In genomic region chr12:127393896-127394295, GRCh38 we compare ENCODE assay signal across 17 cellular contexts.
A peak's percentile ranks its signal among the peaks of the same experiment; 100 is the strongest.
DNase-seq lines count a peak whose midpoint lies in the region; ATAC-seq, FAIRE-seq and TF ChIP-seq lines count a peak whose summit lies in the region.
"Had no signal": no experiment of that assay in that cellular context is flagged by ENCODE, and none has a peak within 500 bp of the region (broad histone marks: within the 10 kb centered on the region; RNA-seq: fewer than 3 reads in every experiment).

No MANE protein-coding gene starts in this region.

- H3K27me3 ChIP-seq in brain microvascular endothelial cell (replicated peaks) = no peaks in the 10 kb centered on the region
- no peaks in the 10 kb centered on the region for H3K27me3 ChIP-seq in keratinocyte (ENCODE audit: control insufficient read depth, extremely low read depth, insufficient read depth, low read length)

- dilution Hi-C loops in keratinocyte (cut with MboI; ENCODE audit: extremely low pct_ligation_motif_present, low sequenced_read_pairs) = no loop called here

- H3K4me1 Mint-ChIP-seq in activated naive CD8-positive, alpha-beta T cell treated with anti-CD3 and anti-CD28 coated beads for 36 hours = no peaks in the 10 kb centered on the region
- H3K4me1 Mint-ChIP-seq: T-cell had no signal

- H3K36me3 ChIP-seq in brain microvascular endothelial cell (replicated peaks) = no peaks in the 10 kb centered on the region
- H3K36me3 ChIP-seq in keratinocyte (ENCODE audit: control insufficient read depth in 2 of 2, extremely low read depth in 1 of 2, insufficient read depth in 2 of 2, low read length in 2 of 2) = no peaks in the 10 kb centered on the region

- H3K9me3 Mint-ChIP-seq in activated naive CD8-positive, alpha-beta T cell treated with anti-CD3 and anti-CD28 coated beads for 36 hours = no peaks in the 10 kb centered on the region
- H3K9me3 Mint-ChIP-seq: T-cell had no signal

- H3K9me1 ChIP-seq in keratinocyte (ENCODE audit: control insufficient read depth, extremely low read depth, insufficient read depth, low read length) = no peaks in the 10 kb centered on the region

- H3K4me2 ChIP-seq in keratinocyte (ENCODE audit: control insufficient read depth, extremely low read depth, insufficient read depth, low read depth, low read length) = no peak overlapping the region
- H3K4me2 ChIP-seq: PC-9 had no signal

- H3K27me3 Mint-ChIP-seq in activated naive CD8-positive, alpha-beta T cell treated with anti-CD3 and anti-CD28 coated beads for 36 hours = peaks cover 3% of the 10 kb centered on the region

- no peak overlapping the region for H3K4me3 Mint-ChIP-seq in activated naive CD8-positive, alpha-beta T cell treated with anti-CD3 and anti-CD28 coated beads for 36 hours
- H3K4me3 Mint-ChIP-seq: activated naive CD8-positive, alpha-beta T cell; T-cell had no signal

- H3K9ac ChIP-seq in keratinocyte (ENCODE audit: control insufficient read depth, extremely low read depth, insufficient read depth, low read length) = no peak overlapping the region

- H3K36me3 Mint-ChIP-seq in activated naive CD8-positive, alpha-beta T cell treated with anti-CD3 and anti-CD28 coated beads for 36 hours = no peaks in the 10 kb centered on the region
- H3K36me3 Mint-ChIP-seq: activated naive CD8-positive, alpha-beta T cell; T-cell had no signal

- in situ Hi-C loops in brain microvascular endothelial cell (cut with HindIII; ENCODE audit: low pct_ligation_motif_present, low sequenced_read_pairs) = no loop called here

- H3K4me3 ChIP-seq in brain microvascular endothelial cell (ENCODE audit: low read depth, low read length) (no peak overlapping the region), keratinocyte (ENCODE audit: control insufficient read depth in 2 of 3, extremely low read depth in 1 of 3, insufficient read depth in 2 of 3, low read depth in 1 of 3, low read length in 3 of 3) (no peak overlapping the region)
- H3K4me3 ChIP-seq: PC-9 had no signal

- no peak overlapping the region for H2AFZ ChIP-seq in keratinocyte (ENCODE audit: control insufficient read depth, low read length)
- H2AFZ ChIP-seq: PC-9 had no signal

- no peaks in the 10 kb centered on the region for H3K9me3 ChIP-seq in keratinocyte (ENCODE audit: control insufficient read depth, low read depth, low read length)

- TF ChIP-seq CTCF in brain microvascular endothelial cell (IDR thresholded peaks at IDR 0.05; ENCODE audit: low read depth, low read length, missing control alignments) (no peak), keratinocyte (optimal IDR thresholded peaks at IDR 0.05 in 1 of 3, IDR thresholded peaks at IDR 0.05 in 1 of 3, conservative IDR thresholded peaks at IDR 0.05 in 1 of 3; ENCODE audit: extremely low read depth in 1 of 3, insufficient read depth in 2 of 3, low read length in 3 of 3) (no peak)

- ATAC-seq in HG02840 (IDR thresholded peaks at IDR 0.05; ENCODE audit: low FRiP score, unreplicated experiment) = no peak
- ATAC-seq: T-cell had no signal

- peaks cover 33% of the 10 kb centered on the region for H3K4me1 ChIP-seq in keratinocyte (ENCODE audit: control insufficient read depth, extremely low read depth, insufficient read depth, low read length)

- peak overlapping the region; percentile 22 for H3K27ac ChIP-seq in brain microvascular endothelial cell
- peak overlapping the region; percentile 40 for H3K27ac ChIP-seq in keratinocyte (ENCODE audit: control insufficient read depth, insufficient read depth, low read length)
- H3K27ac ChIP-seq: PC-9 had no signal

- H3K79me2 ChIP-seq in keratinocyte (ENCODE audit: control insufficient read depth, insufficient read depth, low read length) = no peaks in the 10 kb centered on the region

- no peaks in the 10 kb centered on the region for H4K20me1 ChIP-seq in keratinocyte (ENCODE audit: control insufficient read depth, extremely low read depth, insufficient read depth, low read length)

- peak; percentile 64 for FAIRE-seq in keratinocyte (lab: Jason Lieb, UNC)
- FAIRE-seq: GM12892, islet of Langerhans had no signal

- DNase-seq in AG08395 (ENCODE audit: low spot score) = peak; percentile 86
- DNase-seq in HPDE6-E6E7 (ENCODE audit: extremely low spot score) = peak; percentile 47
- DNase-seq in brain microvascular endothelial cell = peak; percentile 90
- DNase-seq in keratinocyte (ENCODE audit: low read depth, low spot score) = no peak
- no peak for DNase-seq in LoVo (ENCODE audit: low spot score)
- DNase-seq in activated naive CD8-positive, alpha-beta T cell treated with anti-CD3 and anti-CD28 coated beads for 36 hours = no peak
- DNase-seq in SIG-M5 treated with dmso at 0.1 percent for 504 hours (lab: John Stamatoyannopoulos, UW; ENCODE audit: unreplicated experiment) = no peak
- DNase-seq: cortex of kidney, DMS79, NCI-H1436 treated with DMSO at 0.1 percent for 48 hours, NCI-H446 treated with DMSO at 0.1 percent for 48 hours, PC-9, T-cell had no signal

- H3K27ac Mint-ChIP-seq in activated naive CD8-positive, alpha-beta T cell treated with anti-CD3 and anti-CD28 coated beads for 36 hours = no peak overlapping the region
- H3K27ac Mint-ChIP-seq: activated naive CD8-positive, alpha-beta T cell; T-cell had no signal

Comparison
In these comparisons a context has a peak if more than half of its experiments do, and no peak if none do; other contexts are left out.
1. DNase-seq: peak in AG08395 (single experiment), HPDE6-E6E7 (single experiment) and brain microvascular endothelial cell (single experiment); none in keratinocyte (single experiment), LoVo (single experiment), activated naive CD8-positive, alpha-beta T cell treated with anti-CD3 and anti-CD28 coated beads for 36 hours (single experiment) and SIG-M5 treated with dmso at 0.1 percent for 504 hours (single experiment).